In the genomic region with DNA sequence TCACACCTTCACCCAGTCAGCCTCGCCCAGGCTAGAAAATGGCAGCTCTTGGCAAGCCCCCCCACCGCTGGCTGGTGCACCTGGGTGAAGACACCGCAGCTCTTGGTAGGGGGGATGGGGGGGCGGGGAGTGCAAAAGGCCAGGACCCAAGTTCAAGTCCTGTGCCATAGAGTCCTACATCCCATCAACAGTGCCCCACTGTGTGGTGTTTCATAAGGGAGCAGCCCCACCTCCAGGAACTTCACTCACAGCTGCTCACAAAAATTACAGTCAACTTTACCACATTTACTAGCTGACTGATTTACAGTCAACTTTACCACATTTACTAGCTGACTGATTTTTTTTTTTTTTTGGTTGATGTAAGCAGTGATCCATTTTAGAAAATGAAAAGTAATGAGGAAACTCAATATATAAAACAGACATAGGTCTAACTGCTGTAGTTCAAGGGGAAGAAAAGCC, we compare ENCODE assay signal across 1 cellular context.
TF ChIP-seq lines count a peak whose summit lies in the region.

No MANE protein-coding gene starts in this region.

TF ChIP-seq in SK-N-SH, 30 proteins besides CTCF, POLR2A, EP300 and RAD21 (continued from another document):
- TF ChIP-seq, protein P1, sequence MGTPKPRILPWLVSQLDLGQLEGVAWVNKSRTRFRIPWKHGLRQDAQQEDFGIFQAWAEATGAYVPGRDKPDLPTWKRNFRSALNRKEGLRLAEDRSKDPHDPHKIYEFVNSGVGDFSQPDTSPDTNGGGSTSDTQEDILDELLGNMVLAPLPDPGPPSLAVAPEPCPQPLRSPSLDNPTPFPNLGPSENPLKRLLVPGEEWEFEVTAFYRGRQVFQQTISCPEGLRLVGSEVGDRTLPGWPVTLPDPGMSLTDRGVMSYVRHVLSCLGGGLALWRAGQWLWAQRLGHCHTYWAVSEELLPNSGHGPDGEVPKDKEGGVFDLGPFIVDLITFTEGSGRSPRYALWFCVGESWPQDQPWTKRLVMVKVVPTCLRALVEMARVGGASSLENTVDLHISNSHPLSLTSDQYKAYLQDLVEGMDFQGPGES (IDR thresholded peaks at IDR 0.05; ENCODE audit: low read depth, low read length), result no peak
- TF ChIP-seq TAF1 (IDR thresholded peaks at IDR 0.05; ENCODE audit: borderline replicate concordance, low read depth, low read length) (no peak), NFIC (IDR thresholded peaks at IDR 0.05; ENCODE audit: borderline replicate concordance) (no peak), TEAD4 (IDR thresholded peaks at IDR 0.05; ENCODE audit: borderline replicate concordance, insufficient read depth) (no peak)
TF ChIP-seq in SK-N-SH: peak in this region for 0.
